Comparison of ENCODE assay signal across 8 cellular contexts in the genomic region with DNA sequence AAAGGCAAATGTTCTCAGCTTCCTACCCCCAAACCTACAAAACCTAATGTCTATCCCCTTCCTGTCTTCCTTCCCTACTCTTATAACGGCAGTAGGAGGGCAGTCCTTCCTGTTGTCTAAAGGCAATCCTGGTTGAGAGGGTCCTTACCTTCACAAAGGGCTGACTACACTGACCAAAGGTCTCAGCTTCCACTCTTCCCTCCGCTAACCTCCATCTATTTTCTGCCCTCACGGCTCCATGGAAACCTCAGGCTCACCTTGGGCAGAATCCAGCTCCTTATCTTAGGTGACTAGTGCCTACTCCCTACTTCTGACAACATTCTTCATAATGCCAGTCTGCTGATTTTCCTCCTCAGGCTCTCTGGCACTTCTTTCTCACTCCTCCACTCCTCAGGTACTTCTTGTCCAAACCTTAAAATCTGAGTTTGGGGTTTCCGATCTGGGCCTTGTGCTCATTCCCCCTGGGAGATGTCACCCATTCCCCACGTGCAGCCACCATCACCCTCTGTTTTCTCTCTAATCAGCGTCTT. TPM values are rescaled to one million over a fixed set of nuclear protein-coding genes. Genes with fewer than 3 reads are reported as not detected.
DNase-seq lines count a peak whose midpoint lies in the region; FAIRE-seq and TF ChIP-seq lines count a peak whose summit lies in the region.

No MANE protein-coding gene starts in this region.

- peaks cover 4% of the 10 kb centered on the region for H3K36me3 Mint-ChIP-seq in activated naive CD8-positive, alpha-beta T cell

- H3K9me3 ChIP-seq in kidney (ENCODE audit: control insufficient read depth in 1 of 2, low read length in 2 of 2) = no peaks in the 10 kb centered on the region

- peak overlapping the region; percentile 66 to 72 for H3K9ac ChIP-seq in kidney (ENCODE audit: low read length in 2 of 2)

- peak overlapping the region; percentile 79 for H3K4me3 ChIP-seq in HL-60 (replicated peaks; ENCODE audit: insufficient read depth, low read length)
- H3K4me3 ChIP-seq in kidney (ENCODE audit: low read length in 2 of 2) = peak overlapping the region; percentile 89 to 96

- H3K4me1 ChIP-seq in kidney (ENCODE audit: control insufficient read depth in 1 of 2, insufficient read depth in 1 of 2, low read depth in 1 of 2, low read length in 2 of 2) = peaks cover 0 to 4% of the 10 kb centered on the region in 2 donors

- peak overlapping the region; percentile 96 for H3K4me3 Mint-ChIP-seq in activated naive CD8-positive, alpha-beta T cell

- H3K27me3 ChIP-seq in HL-60 (ENCODE audit: insufficient read depth, poor library complexity, severe bottlenecking) = no peaks in the 10 kb centered on the region

- no peaks in the 10 kb centered on the region for H3K9me3 Mint-ChIP-seq in activated naive CD8-positive, alpha-beta T cell (ENCODE audit: low read depth)

- peak overlapping the region; percentile 75 for H3K27ac Mint-ChIP-seq in activated naive CD8-positive, alpha-beta T cell

- H3K27me3 Mint-ChIP-seq in activated naive CD8-positive, alpha-beta T cell = no peaks in the 10 kb centered on the region

- TF ChIP-seq CTCF in HL-60 (IDR thresholded peaks at IDR 0.05; ENCODE audit: insufficient read depth, low read length) (no peak), kidney (IDR thresholded peaks at IDR 0.05; ENCODE audit: borderline replicate concordance, extremely low read depth, insufficient read depth) (no peak)

- FAIRE-seq in kidney (lab: Jason Lieb, UNC) = no peak

- peaks cover 42% of the 10 kb centered on the region for H3K4me1 Mint-ChIP-seq in activated naive CD8-positive, alpha-beta T cell (ENCODE audit: low read depth)

- H3K27ac ChIP-seq in HL-60 (replicated peaks) (peak overlapping the region; percentile 50), kidney (ENCODE audit: low read depth in 2 of 2, low read length in 2 of 2) (peak overlapping the region; percentile 89 to 90), temporal lobe (ENCODE audit: low read depth, low read length) (peak overlapping the region; percentile 66)

- DNase-seq in ACHN (peak; percentile 55), HL-60 (ENCODE audit: low read depth in 1 of 2, low spot score in 1 of 2) (no peak), kidney (no peak), NCI-H2196 treated with DMSO at 0.1 percent for 48 hours (lab: John Stamatoyannopoulos, UW; ENCODE audit: unreplicated experiment) (no peak), NCI-H2196 (lab: John Stamatoyannopoulos, UW; ENCODE audit: unreplicated experiment) (no peak)
- DNase-seq in activated CD4-positive, alpha-beta T cell treated with anti-CD3 and anti-CD28 coated beads, Interleukin-2, amount 50 U/mL, for 1 hour = no peak

- in situ Hi-C loops in ACHN (cut with HindIII; ENCODE audit: low pct_ligation_motif_present, low pct_unique_long_range_greater_than_20kb, low sequenced_read_pairs) = no loop called here

- intact Hi-C loops in kidney (cut with DNase I) = no loop called here

- no peaks in the 10 kb centered on the region for H3K36me3 ChIP-seq in kidney (ENCODE audit: control insufficient read depth in 1 of 2, insufficient read depth in 2 of 2, low read length in 2 of 2)

RNA-seq across cellular contexts. Expression of a gene that starts 0.5 kb away (rescaled TPM):
- total RNA-seq in kidney = 4.8 TPM
- 1.5 TPM for polyA plus RNA-seq in kidney (ENCODE audit: insufficient read depth, low read depth, low replicate concordance)
- total RNA-seq in temporal lobe = 3.9 TPM

RNA-seq across cellular contexts. Expression of a gene that starts 0.9 kb away (rescaled TPM):
- total RNA-seq in kidney (40.7 TPM), temporal lobe (33.4 TPM)
- polyA plus RNA-seq in kidney (ENCODE audit: insufficient read depth, low read depth, low replicate concordance) = 31.5 TPM
